In genomic region chr7:128862571-128863432, GRCh38 we compare ENCODE assay signal across 8 cellular contexts. TPM values are rescaled to one million over a fixed set of nuclear protein-coding genes. Genes with fewer than 3 reads are reported as not detected.
DNase-seq lines count a peak whose midpoint lies in the region; ATAC-seq and TF ChIP-seq lines count a peak whose summit lies in the region.

A gene with protein sequence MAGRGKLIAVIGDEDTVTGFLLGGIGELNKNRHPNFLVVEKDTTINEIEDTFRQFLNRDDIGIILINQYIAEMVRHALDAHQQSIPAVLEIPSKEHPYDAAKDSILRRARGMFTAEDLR (plus strand): TSS chr7:128862856. CDS start chr7:128862905, 49 bp downstream.

- no peak for TF ChIP-seq CTCF in lung (IDR thresholded peaks at IDR 0.05; ENCODE audit: control extremely low read depth, extremely low read depth)

- peaks cover 14% of the 10 kb centered on the region for H3K4me1 ChIP-seq in CD8-positive, alpha-beta memory T cell (ENCODE audit: insufficient read depth, low read length)
- peaks cover 0 to 3% of the 10 kb centered on the region in 2 donors for H3K4me1 ChIP-seq in lung (ENCODE audit: control insufficient read depth in 2 of 2, insufficient read depth in 2 of 2, low read length in 2 of 2)

- peak within 1 kb of the TSS; percentile 98 for H3K4me3 ChIP-seq in CD8-positive, alpha-beta memory T cell (ENCODE audit: low read length)
- H3K4me3 ChIP-seq in lung, result peak within 1 kb of the TSS; percentile 91

- POLR2A ChIA-PET in CD8-positive, alpha-beta memory T cell (lab: Charles Lee), result interaction anchor here (0.5 to 1.2 kb wide), 4 partner anchors 18 to 356 kb away, joined by 3 to 4 read pairs (median 4); no protein-coding TSS in a partner anchor

- peak within 1 kb of the TSS; percentile 88 for H3K27ac ChIP-seq in CD8-positive, alpha-beta memory T cell (ENCODE audit: low read depth, low read length)
- H3K27ac ChIP-seq in lung (ENCODE audit: low read depth in 1 of 2, low read length in 1 of 2), result peak within 1 kb of the TSS; percentile 50 to 51

- H3K4me3 Mint-ChIP-seq in CD8-positive, alpha-beta memory T cell, result peak within 1 kb of the TSS; percentile 93 to 100 (median 96)

- peaks cover 11% of the 10 kb centered on the region for H3K36me3 ChIP-seq in CD8-positive, alpha-beta memory T cell (ENCODE audit: insufficient read depth, low read length)
- peaks cover 0 to 15% of the 10 kb centered on the region in 2 donors for H3K36me3 ChIP-seq in lung (ENCODE audit: control insufficient read depth in 2 of 2, insufficient read depth in 2 of 2, low read length in 2 of 2)

- ATAC-seq in GM19467 (IDR thresholded peaks at IDR 0.05; ENCODE audit: unreplicated experiment) (peak; percentile 75), lung (ENCODE audit: insufficient read depth, low FRiP score) (peak; percentile 94)

- peaks cover 0 to 5% of the 10 kb centered on the region in 2 donors for H3K27me3 Mint-ChIP-seq in CD8-positive, alpha-beta memory T cell

- peak; percentile 98 to 99 (median 99) for DNase-seq in CD8-positive, alpha-beta memory T cell
- peak; percentile 80 for DNase-seq in HS-5 (ENCODE audit: low read depth)
- peak; percentile 98 for DNase-seq in NK-92 treated with Interleukin-12 subunit alpha and Interleukin-12 subunit beta, amount 100 ng/mL, for 24 hours (lab: John Stamatoyannopoulos, UW)
- DNase-seq in activated CD8-positive, alpha-beta memory T cell treated with anti-CD3 and anti-CD28 coated beads for 24 hours, result peak; percentile 100
- DNase-seq in effector CD4-positive, alpha-beta T cell, result peak; percentile 99
- DNase-seq in lung (ENCODE audit: low spot score), result peak; percentile 98
- peak; percentile 99 to 100 (median 99) for DNase-seq in stimulated activated CD4-positive, alpha-beta T cell treated with anti-CD3 and anti-CD28 coated beads, TNF-alpha, amount 100 ng/mL, for 4 hours (ENCODE audit: low read depth in 3 of 3)

- peaks cover 3 to 24% (median 3%) of the 10 kb centered on the region in 3 donors for H3K36me3 Mint-ChIP-seq in CD8-positive, alpha-beta memory T cell

- no peaks in the 10 kb centered on the region for H3K27me3 ChIP-seq in CD8-positive, alpha-beta memory T cell (ENCODE audit: insufficient read depth, low read length, poor library complexity, severe bottlenecking)
- H3K27me3 ChIP-seq in lung (ENCODE audit: control insufficient read depth, insufficient read depth), result no peaks in the 10 kb centered on the region

- peaks cover 29 to 41% (median 40%) of the 10 kb centered on the region in 3 donors for H3K4me1 Mint-ChIP-seq in CD8-positive, alpha-beta memory T cell

- H3K27ac Mint-ChIP-seq in CD8-positive, alpha-beta memory T cell, result peak within 1 kb of the TSS; percentile 84 to 100 (median 96)

- CTCF ChIA-PET in CD8-positive, alpha-beta memory T cell (lab: Charles Lee), result interaction anchor here (0.7 to 5.6 kb wide), 4 partner anchors 15 to 21 kb away, joined by 4 to 47 read pairs (median 4); no protein-coding TSS in a partner anchor

- 0% methylated on average over 65 of the region's 65 CpGs for WGBS in lung, 2 donors

- no peaks in the 10 kb centered on the region for H3K9me3 ChIP-seq in CD8-positive, alpha-beta memory T cell (ENCODE audit: low read length)
- no peaks in the 10 kb centered on the region for H3K9me3 ChIP-seq in lung (ENCODE audit: control insufficient read depth in 2 of 2, insufficient read depth in 1 of 2, low read length in 1 of 2)

- H3K9me3 Mint-ChIP-seq in CD8-positive, alpha-beta memory T cell, result peaks cover 0 to 2% (median 0%) of the 10 kb centered on the region in 5 donors

RNA-seq across cellular contexts. Expression of the gene that starts here (rescaled TPM):
- 100 to 1,000 TPM; 145 to 147 TPM for total RNA-seq in CD8-positive, alpha-beta memory T cell
- polyA plus RNA-seq in CD8-positive, alpha-beta memory T cell, result 295 TPM
- total RNA-seq in lung, result 100 to 1,000 TPM in 1 of 2 donors, 10 to 100 TPM in 1; 43.9 to 165 TPM
- 100 to 1,000 TPM; 286 to 383 TPM for polyA plus RNA-seq in lung

Comparison
In these comparisons a context has a peak if more than half of its experiments do, and no peak if none do; other contexts are left out.
1. Peak in every context shown above with its lines: DNase-seq, ATAC-seq, H3K4me3 ChIP-seq and H3K27ac ChIP-seq.